In genomic region chr20:577167-577791, GRCh38 we compare ENCODE assay signal across 11 cellular contexts. TPM values are rescaled to one million over a fixed set of nuclear protein-coding genes. Genes with fewer than 3 reads are reported as not detected.
DNase-seq lines count a peak whose midpoint lies in the region; ATAC-seq and TF ChIP-seq lines count a peak whose summit lies in the region.
"Had no signal": no experiment of that assay in that cellular context is flagged by ENCODE, and none has a peak within 500 bp of the region (broad histone marks: within the 10 kb centered on the region; RNA-seq: fewer than 3 reads in every experiment).

No MANE protein-coding gene starts in this region.

- TF ChIP-seq CTCF in BJ (IDR thresholded peaks at IDR 0.05; ENCODE audit: insufficient read depth, low read depth, low read length) (0 out of 2 replicates have a peak, but pooled peaks have one; percentile 26), fibroblast of pulmonary artery (IDR thresholded peaks at IDR 0.05; ENCODE audit: low read length, missing control alignments) (peak; percentile 39)

- CTCF ChIA-PET in BJ (lab: Yijun Ruan, JAX): interaction anchor here (0.9 to 1.4 kb wide), 4 partner anchors 9 to 63 kb away, joined by 3 read pairs; no protein-coding TSS in a partner anchor

- POLR2A ChIA-PET in BJ (lab: Charles Lee): no interaction called here

- ATAC-seq in HG03469 (IDR thresholded peaks at IDR 0.05; ENCODE audit: unreplicated experiment): no peak

- no peak overlapping the region for H3K4me3 ChIP-seq in BJ (ENCODE audit: low read depth, low read length)
- no peak overlapping the region for H3K4me3 ChIP-seq in fibroblast of pulmonary artery (replicated peaks; ENCODE audit: low read depth, low read length)

- H3K27me3 ChIP-seq in BJ (ENCODE audit: control insufficient read depth, insufficient read depth, low read length): peaks cover 17% of the 10 kb centered on the region

- no peak for DNase-seq in BJ (ENCODE audit: low read depth)
- peak; percentile 48 for DNase-seq in HT-29 (ENCODE audit: low spot score)
- DNase-seq in RPMI7951 (ENCODE audit: low read depth): peak; percentile 70
- DNase-seq in fibroblast of pulmonary artery (ENCODE audit: low read depth): peak; percentile 18
- no peak for DNase-seq in HPDE6-E6E7 (ENCODE audit: extremely low spot score)
- no peak for DNase-seq in mucosa of gallbladder (ENCODE audit: low spot score)
- no peak for DNase-seq in stimulated activated CD4-positive, alpha-beta T cell treated with anti-CD3 and anti-CD28 coated beads, Interleukin-2, amount 100 ng/mL, for 48 hours
- DNase-seq: activated CD8-positive, alpha-beta memory T cell treated with anti-CD3 and anti-CD28 coated beads for 24 hours; naive B cell; NCI-H2081 had no signal

- H3K36me3 ChIP-seq in BJ (ENCODE audit: control insufficient read depth, insufficient read depth, low read length): no peaks in the 10 kb centered on the region

RNA-seq across cellular contexts. Expression of gene TCF15, which starts 32.8 kb away (rescaled TPM):
- polyA plus RNA-seq in BJ (2011; rRNA removed): not detected in 2 replicates
- polyA minus RNA-seq in BJ (2011; rRNA and poly(A)+ RNA removed): not detected in 2 replicates
- total RNA-seq in HT-29 (2014; rRNA removed; shearing (Covaris generic)): not detected in 2 replicates
- total RNA-seq in RPMI7951 (2014; rRNA removed; shearing (Covaris generic)): 0.24 TPM in 1 of 2 replicates, not detected in the other
- 0.37 TPM for total RNA-seq in mucosa of gallbladder

RNA-seq across cellular contexts. Expression of gene CSNK2A1, which starts 33.7 kb away (rescaled TPM):
- 71.5 and 95.3 TPM in 2 replicates for polyA plus RNA-seq in BJ (2011; rRNA removed)
- polyA minus RNA-seq in BJ (2011; rRNA and poly(A)+ RNA removed): 95.8 and 121 TPM in 2 replicates
- 81.7 and 89.6 TPM in 2 replicates for total RNA-seq in HT-29 (2014; rRNA removed; shearing (Covaris generic))
- 127 and 146 TPM in 2 replicates for total RNA-seq in RPMI7951 (2014; rRNA removed; shearing (Covaris generic))
- total RNA-seq in mucosa of gallbladder: 91.6 TPM

Comparison
In these comparisons a context has a peak if more than half of its experiments do, and no peak if none do; other contexts are left out.
1. DNase-seq: peak in HT-29 (single experiment), RPMI7951 (single experiment) and fibroblast of pulmonary artery (single experiment); none in BJ (single experiment), HPDE6-E6E7 (single experiment), mucosa of gallbladder (single experiment) and stimulated activated CD4-positive, alpha-beta T cell treated with anti-CD3 and anti-CD28 coated beads, Interleukin-2, amount 100 ng/mL, for 48 hours (0 of 2).